In the genomic region with DNA sequence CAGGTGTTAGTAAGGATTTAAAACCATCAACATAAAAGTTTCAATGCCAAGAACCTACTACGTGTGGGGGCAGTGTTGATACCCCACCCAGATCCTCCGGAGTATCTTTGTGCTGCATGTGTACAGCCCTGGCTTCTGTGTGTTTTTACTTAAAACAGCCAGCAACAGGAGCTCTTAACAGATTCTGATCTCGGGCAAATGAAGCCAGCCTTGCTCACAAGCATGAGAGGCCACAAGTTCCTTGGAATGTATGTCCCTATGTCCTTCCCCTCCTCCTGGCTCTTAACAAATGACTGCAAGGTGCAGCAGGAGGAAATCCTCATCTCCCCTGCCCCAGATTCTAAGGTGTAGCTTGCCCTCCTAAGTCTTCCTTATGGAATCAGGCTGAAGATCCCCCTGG, we compare ENCODE assay signal across 24 cellular contexts.
"Had no signal": no experiment of that assay in that cellular context is flagged by ENCODE, and none has a peak within 500 bp of the region (broad histone marks: within the 10 kb centered on the region; RNA-seq: fewer than 3 reads in every experiment).

No MANE protein-coding gene starts in this region.

- H3K27ac Mint-ChIP-seq: activated CD8-positive, alpha-beta T cell treated with anti-CD3 and anti-CD28 coated beads, Interleukin-2, amount 10 ng/mL, durations not matched to agents 7 days and 5 days; activated naive CD8-positive, alpha-beta T cell treated with anti-CD3 and anti-CD28 coated beads, Interleukin-2, amount 10 ng/mL, durations not matched to agents 7 days and 5 days; T-helper 17 cell; WTC11 had no signal

- H3K27me3 ChIP-seq: adrenal gland, breast epithelium had no signal

- H3K4me3 Mint-ChIP-seq: activated CD8-positive, alpha-beta T cell treated with anti-CD3 and anti-CD28 coated beads, Interleukin-2, amount 10 ng/mL, durations not matched to agents 7 days and 5 days; activated naive CD8-positive, alpha-beta T cell treated with anti-CD3 and anti-CD28 coated beads, Interleukin-2, amount 10 ng/mL, durations not matched to agents 7 days and 5 days; T-helper 17 cell; WTC11 had no signal

- H3K36me3 Mint-ChIP-seq: activated naive CD8-positive, alpha-beta T cell treated with anti-CD3 and anti-CD28 coated beads, Interleukin-2, amount 10 ng/mL, durations not matched to agents 7 days and 5 days; WTC11 had no signal

- H3K9me3 ChIP-seq: adrenal gland, breast epithelium had no signal

- DNase-seq: activated CD4-positive, alpha-beta T cell treated with anti-CD3 and anti-CD28 coated beads for 48 hours; activated CD4-positive, alpha-beta T cell treated with anti-CD3 and anti-CD28 coated beads, Interleukin-2, amount 50 U/mL, for 4 hours; activated CD4-positive, CD25-positive, alpha-beta regulatory T cell treated with anti-CD3 and anti-CD28 coated beads, Interleukin-2, amount 50 U/mL, for 72 hours; activated CD8-positive, alpha-beta memory T cell treated with anti-CD3 and anti-CD28 coated beads, Interleukin-2, amount 50 U/mL, for 48 hours; activated CD8-positive, alpha-beta T cell treated with anti-CD3 and anti-CD28 coated beads, Interleukin-2, amount 10 ng/mL, durations not matched to agents 7 days and 5 days; activated naive CD4-positive, alpha-beta T cell treated with anti-CD3 and anti-CD28 coated beads, Interleukin-2, amount 50 U/mL, for 16 hours; activated naive CD8-positive, alpha-beta T cell treated with anti-CD3 and anti-CD28 coated beads, Interleukin-2, amount 10 ng/mL, durations not matched to agents 7 days and 5 days; activated T-cell treated with anti-CD3 and anti-CD28 coated beads, Interleukin-2, amount 50 U/mL, for 1 hour; adrenal gland; anterior cingulate cortex; caudate nucleus; KG1; NCI-H1048; NCI-H1417; NCI-H1930; NCI-H345; NCI-H510A; NCI-H526 treated with DMSO at 0.1 percent for 48 hours; PC-3; SHP77 treated with DMSO at 0.1 percent for 48 hours; T-helper 17 cell; T-helper 9 cell had no signal

- H3K36me3 ChIP-seq: adrenal gland, breast epithelium had no signal

- H3K27ac ChIP-seq: adrenal gland had no signal

- H3K9me3 Mint-ChIP-seq: activated naive CD8-positive, alpha-beta T cell treated with anti-CD3 and anti-CD28 coated beads, Interleukin-2, amount 10 ng/mL, durations not matched to agents 7 days and 5 days; WTC11 had no signal

- H3K4me3 ChIP-seq: adrenal gland, breast epithelium had no signal

- H3K4me1 ChIP-seq: adrenal gland, breast epithelium had no signal
